Comparison of ENCODE assay signal across 9 cellular contexts in genomic region chr22:19844423-19845368, GRCh38. TPM values are rescaled to one million over a fixed set of nuclear protein-coding genes. Genes with fewer than 3 reads are reported as not detected.
DNase-seq lines count a peak whose midpoint lies in the region; ATAC-seq and TF ChIP-seq lines count a peak whose summit lies in the region.
"Had no signal": no experiment of that assay in that cellular context is flagged by ENCODE, and none has a peak within 500 bp of the region (broad histone marks: within the 10 kb centered on the region; RNA-seq: fewer than 3 reads in every experiment).

No MANE protein-coding gene starts in this region.

- peaks cover 12% of the 10 kb centered on the region for H3K36me3 Mint-ChIP-seq in activated CD8-positive, alpha-beta memory T cell treated with anti-CD3 and anti-CD28 coated beads, Interleukin-2, amount 10 ng/mL, durations not matched to agents 7 days and 5 days

- DNase-seq in activated CD8-positive, alpha-beta memory T cell treated with anti-CD3 and anti-CD28 coated beads, Interleukin-2, amount 10 ng/mL, durations not matched to agents 7 days and 5 days, result peak; percentile 38
- no peak for DNase-seq in activated CD8-positive, alpha-beta memory T cell treated with anti-CD3 and anti-CD28 coated beads, Interleukin-2, amount 50 U/mL, for 4 hours
- DNase-seq in adipocyte (ENCODE audit: low read depth) (peak; percentile 66), hypothalamus (lab: John Stamatoyannopoulos, UW) (peak in 26 of 51 donors; percentile 11 to 72 (median 38)), thyroid gland (peak; percentile 32 to 35), NCI-H2107 treated with DMSO at 0.1 percent for 48 hours (lab: John Stamatoyannopoulos, UW; ENCODE audit: unreplicated experiment) (no peak), NCI-H82 (lab: John Stamatoyannopoulos, UW) (no peak)
- DNase-seq: NCI-H345 had no signal

- 76% methylated on average over 6 to 18 of the region's 22 CpGs for WGBS in thyroid gland, 2 donors

- intact Hi-C loops in thyroid gland (cut with DNase I), result no loop called here

- peaks cover 3% of the 10 kb centered on the region for H3K4me1 Mint-ChIP-seq in activated CD8-positive, alpha-beta memory T cell treated with anti-CD3 and anti-CD28 coated beads, Interleukin-2, amount 10 ng/mL, durations not matched to agents 7 days and 5 days

- no peak overlapping the region for H3K4me3 ChIP-seq in adipocyte (ENCODE audit: low read length)
- no peak overlapping the region for H3K4me3 ChIP-seq in thyroid gland (replicated peaks in 1 of 3)

- no peak overlapping the region for H3K4me3 Mint-ChIP-seq in activated CD8-positive, alpha-beta memory T cell treated with anti-CD3 and anti-CD28 coated beads, Interleukin-2, amount 10 ng/mL, durations not matched to agents 7 days and 5 days

- H3K9ac ChIP-seq in adipocyte (ENCODE audit: low read length), result no peak overlapping the region

- no peaks in the 10 kb centered on the region for H3K9me3 Mint-ChIP-seq in activated CD8-positive, alpha-beta memory T cell treated with anti-CD3 and anti-CD28 coated beads, Interleukin-2, amount 10 ng/mL, durations not matched to agents 7 days and 5 days (ENCODE audit: low read depth)

- no peaks in the 10 kb centered on the region for H3K27me3 ChIP-seq in adipocyte (replicated peaks; ENCODE audit: control insufficient read depth, insufficient read depth, low read length)
- H3K27me3 ChIP-seq in thyroid gland, result no peaks in the 10 kb centered on the region

- H3K27ac ChIP-seq in thyroid gland, result peak overlapping the region in 2 of 3 donors; percentile 30 to 60

- CTCF ChIA-PET in activated CD8-positive, alpha-beta memory T cell treated with anti-CD3 and anti-CD28 coated beads, Interleukin-2, amount 10 ng/mL, durations not matched to agents 7 days and 5 days (lab: Charles Lee), result no interaction called here

- H3K27me3 Mint-ChIP-seq in activated CD8-positive, alpha-beta memory T cell treated with anti-CD3 and anti-CD28 coated beads, Interleukin-2, amount 10 ng/mL, durations not matched to agents 7 days and 5 days, result no peaks in the 10 kb centered on the region

- ATAC-seq in activated CD8-positive, alpha-beta memory T cell treated with anti-CD3 and anti-CD28 coated beads, Interleukin-2, amount 10 ng/mL, durations not matched to agents 7 days and 5 days, result peak; percentile 35
- ATAC-seq in HG02642 (IDR thresholded peaks at IDR 0.05; ENCODE audit: poor library complexity, unreplicated experiment), result no peak

- H3K4me1 ChIP-seq in adipocyte (ENCODE audit: control insufficient read depth, insufficient read depth, low read length) (peaks cover 4% of the 10 kb centered on the region), thyroid gland (peaks cover 30 to 53% of the 10 kb centered on the region in 2 donors)

- no peak overlapping the region for H3K27ac Mint-ChIP-seq in activated CD8-positive, alpha-beta memory T cell treated with anti-CD3 and anti-CD28 coated beads, Interleukin-2, amount 10 ng/mL, durations not matched to agents 7 days and 5 days

- TF ChIP-seq POLR2A in thyroid gland (IDR thresholded peaks at IDR 0.05), result no peak

- H3K36me3 ChIP-seq in adipocyte (ENCODE audit: control insufficient read depth, insufficient read depth, low read length, severe bottlenecking), result no peaks in the 10 kb centered on the region
- H3K36me3 ChIP-seq in thyroid gland, result no peaks in the 10 kb centered on the region

- H3K9me3 ChIP-seq in adipocyte (ENCODE audit: control insufficient read depth, low read length), result no peaks in the 10 kb centered on the region
- H3K9me3 ChIP-seq in thyroid gland, result no peaks in the 10 kb centered on the region

- no peak for TF ChIP-seq CTCF in thyroid gland (IDR thresholded peaks at IDR 0.05)

RNA-seq across cellular contexts. Expression of gene GNB1L, which starts 10.0 kb away (rescaled TPM):
- total RNA-seq in activated CD8-positive, alpha-beta memory T cell treated with anti-CD3 and anti-CD28 coated beads, Interleukin-2, amount 10 ng/mL, durations not matched to agents 7 days and 5 days, result 10 to 100 TPM; 13.7 to 14.7 TPM
- 1 to 10 TPM; 1.8 to 5.1 (median 4.5) TPM for total RNA-seq in thyroid gland

RNA-seq across cellular contexts. Expression of gene RTL10, which starts 10.0 kb away (rescaled TPM):
- total RNA-seq in activated CD8-positive, alpha-beta memory T cell treated with anti-CD3 and anti-CD28 coated beads, Interleukin-2, amount 10 ng/mL, durations not matched to agents 7 days and 5 days, result 10 to 100 TPM; 12.8 to 15.9 TPM
- total RNA-seq in thyroid gland, result 10 to 100 TPM; 18.1 to 26.4 (median 23.7) TPM

Comparison
In these comparisons a context has a peak if more than half of its experiments do, and no peak if none do; other contexts are left out.
1. DNase-seq: peak in activated CD8-positive, alpha-beta memory T cell treated with anti-CD3 and anti-CD28 coated beads, Interleukin-2, amount 10 ng/mL, durations not matched to agents 7 days and 5 days (single experiment), adipocyte (single experiment), hypothalamus (26 of 51) and thyroid gland (2 of 2); none in activated CD8-positive, alpha-beta memory T cell treated with anti-CD3 and anti-CD28 coated beads, Interleukin-2, amount 50 U/mL, for 4 hours (single experiment), NCI-H2107 treated with DMSO at 0.1 percent for 48 hours (single experiment) and NCI-H82 (single experiment).